22 cellular contexts compared by ENCODE assay signal in the genomic region with DNA sequence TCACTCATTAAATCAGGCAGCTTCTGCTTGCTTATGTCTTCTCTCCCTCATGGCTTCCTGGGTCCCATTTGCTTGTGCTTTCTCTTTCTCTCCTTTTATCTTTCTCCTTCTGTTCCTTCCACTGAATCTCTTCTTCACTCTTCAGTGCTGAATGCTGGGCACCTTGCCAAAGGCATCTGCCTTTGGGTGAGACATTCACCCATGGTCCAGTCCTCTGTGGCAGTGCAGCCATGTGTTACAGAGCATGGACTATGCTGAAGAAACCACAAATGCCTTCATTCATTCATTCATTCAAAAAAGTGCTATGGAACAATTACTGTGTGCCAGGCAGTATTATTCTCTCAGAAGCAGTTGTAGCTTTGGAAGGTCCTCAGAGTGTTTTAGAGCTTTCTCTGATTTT.
"Had no signal": no experiment of that assay in that cellular context is flagged by ENCODE, and none has a peak within 500 bp of the region (broad histone marks: within the 10 kb centered on the region; RNA-seq: fewer than 3 reads in every experiment).

No MANE protein-coding gene starts in this region.

- H3K27me3 ChIP-seq: colonic mucosa, esophagus squamous epithelium, upper lobe of right lung had no signal

- H3K4me3 ChIP-seq: colonic mucosa, esophagus squamous epithelium, prostate gland, upper lobe of right lung had no signal

- H3K27me3 Mint-ChIP-seq: activated B cell treated with CpG ODN at 0.5 μM for 24 hours; activated CD4-positive, alpha-beta T cell treated with anti-CD3 and anti-CD28 coated beads, Interleukin-2, amount 10 ng/mL, durations not matched to agents 24 days and 14 days; activated naive CD8-positive, alpha-beta T cell; stimulated activated naive CD8-positive, alpha-beta T cell treated with anti-CD3 and anti-CD28 coated beads, Interleukin-15, amount 100 ng/mL, for 72 hours had no signal

- H3K9me3 Mint-ChIP-seq: nephron; stimulated activated naive CD8-positive, alpha-beta T cell treated with anti-CD3 and anti-CD28 coated beads, Interleukin-15, amount 100 ng/mL, for 72 hours had no signal

- H3K4me1 ChIP-seq: colonic mucosa, esophagus squamous epithelium, prostate gland, upper lobe of right lung had no signal

- H3K27ac ChIP-seq: colonic mucosa, esophagus squamous epithelium, prostate gland, upper lobe of right lung had no signal

- H3K27ac Mint-ChIP-seq: activated B cell treated with CpG ODN at 0.5 μM for 24 hours; activated CD4-positive, alpha-beta T cell treated with anti-CD3 and anti-CD28 coated beads, Interleukin-2, amount 10 ng/mL, durations not matched to agents 24 days and 14 days; activated CD8-positive, alpha-beta T cell treated with anti-CD3 and anti-CD28 coated beads, Interleukin-2, amount 10 ng/mL, durations not matched to agents 7 days and 5 days; activated naive CD8-positive, alpha-beta T cell; nephron had no signal

- ATAC-seq: activated CD8-positive, alpha-beta T cell treated with anti-CD3 and anti-CD28 coated beads, Interleukin-2, amount 10 ng/mL, durations not matched to agents 7 days and 5 days; sciatic nerve; stimulated activated naive CD8-positive, alpha-beta T cell treated with anti-CD3 and anti-CD28 coated beads, Interleukin-15, amount 100 ng/mL, for 72 hours; upper lobe of right lung had no signal

- H3K9me3 ChIP-seq: colonic mucosa, esophagus squamous epithelium, prostate gland, upper lobe of right lung had no signal

- H3K36me3 Mint-ChIP-seq: activated naive CD8-positive, alpha-beta T cell; brain had no signal

- H3K36me3 ChIP-seq: colonic mucosa, esophagus squamous epithelium, prostate gland, upper lobe of right lung had no signal

- H3K4me1 Mint-ChIP-seq: activated B cell treated with CpG ODN at 0.5 μM for 24 hours; activated CD4-positive, alpha-beta T cell treated with anti-CD3 and anti-CD28 coated beads, Interleukin-2, amount 10 ng/mL, durations not matched to agents 24 days and 14 days; nephron had no signal

- FAIRE-seq: TTC549 had no signal

- DNase-seq: activated B cell treated with CpG ODN at 0.5 μM for 24 hours; activated CD4-positive, alpha-beta T cell treated with anti-CD3 and anti-CD28 coated beads, Interleukin-2, amount 10 ng/mL, durations not matched to agents 24 days and 14 days; activated CD8-positive, alpha-beta memory T cell treated with anti-CD3 and anti-CD28 coated beads, Interleukin-2, amount 50 U/mL, for 4 hours; activated CD8-positive, alpha-beta T cell treated with anti-CD3 and anti-CD28 coated beads, Interleukin-2, amount 10 ng/mL, durations not matched to agents 7 days and 5 days; activated gamma-delta T cell; activated T-cell treated with anti-CD3 and anti-CD28 coated beads, Interleukin-2, amount 50 U/mL, for 48 hours; amniotic stem cell; central memory CD4-positive, alpha-beta T cell; colonic mucosa; esophagus squamous epithelium; foreskin fibroblast; kidney glomerular epithelial cell; stimulated activated CD4-positive, alpha-beta T cell treated with anti-CD3 and anti-CD28 coated beads, Interleukin-1b, Interleukin-23, amount 100 ng/mL, for 48 hours; stimulated activated naive CD8-positive, alpha-beta T cell treated with anti-CD3 and anti-CD28 coated beads, Interleukin-15, amount 100 ng/mL, for 72 hours; T-helper 2 cell; upper lobe of right lung had no signal

- H3K4me3 Mint-ChIP-seq: activated B cell treated with CpG ODN at 0.5 μM for 24 hours; activated CD4-positive, alpha-beta T cell treated with anti-CD3 and anti-CD28 coated beads, Interleukin-2, amount 10 ng/mL, durations not matched to agents 24 days and 14 days; activated CD8-positive, alpha-beta T cell treated with anti-CD3 and anti-CD28 coated beads, Interleukin-2, amount 10 ng/mL, durations not matched to agents 7 days and 5 days; activated naive CD8-positive, alpha-beta T cell; nephron; stimulated activated naive CD8-positive, alpha-beta T cell treated with anti-CD3 and anti-CD28 coated beads, Interleukin-15, amount 100 ng/mL, for 72 hours had no signal
